2 cellular contexts compared by ENCODE assay signal in the genomic region with DNA sequence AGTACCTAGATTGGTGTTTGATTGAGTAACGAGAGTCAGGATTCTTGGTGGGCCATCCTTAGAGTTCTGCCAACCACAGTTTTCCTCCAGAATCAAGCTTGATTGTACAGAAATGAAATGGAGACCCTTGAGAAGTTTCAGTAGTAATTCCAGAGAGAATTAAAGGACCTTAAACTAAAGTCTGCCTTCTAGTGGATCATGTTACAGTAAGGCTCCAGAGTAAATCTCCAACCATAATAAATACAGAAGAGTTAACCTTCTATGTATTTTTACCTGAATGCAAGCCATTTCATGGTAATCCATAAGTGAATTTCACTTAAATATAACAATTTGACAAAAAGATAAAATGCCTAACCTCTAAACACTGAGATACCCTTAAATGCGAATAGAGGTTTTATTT.
TF ChIP-seq lines count a peak whose summit lies in the region.

No MANE protein-coding gene starts in this region.

TF ChIP-seq in SK-N-SH treated with all-trans-retinoic acid at 6 μM for 48 hours, 23 proteins besides CTCF, POLR2A, EP300 and RAD21 (continued from another document):
- TF ChIP-seq TSHZ2 (CRISPR knock-in tag; IDR thresholded peaks at IDR 0.05) (no peak), ZNF565 (CRISPR knock-in tag; conservative IDR thresholded peaks at IDR 0.05; ENCODE audit: low read depth) (no peak), ZNF8 (CRISPR knock-in tag; IDR thresholded peaks at IDR 0.05) (no peak)

TF ChIP-seq in SK-N-SH, 30 proteins besides CTCF, POLR2A, EP300 and RAD21 (continued from another document):
- no peak for TF ChIP-seq TAF1 (IDR thresholded peaks at IDR 0.05; ENCODE audit: borderline replicate concordance, low read depth, low read length)
- TF ChIP-seq RXRA (IDR thresholded peaks at IDR 0.05; ENCODE audit: borderline replicate concordance, low read depth) = no peak
- no peak for TF ChIP-seq CHD2 (IDR thresholded peaks at IDR 0.05; ENCODE audit: low read length, partially characterized antibody)
- no peak for TF ChIP-seq SIN3A (IDR thresholded peaks at IDR 0.05; ENCODE audit: borderline replicate concordance, low read depth, low read length)
- no peak for TF ChIP-seq GATA2 (CRISPR knock-in tag; IDR thresholded peaks at IDR 0.05)
- TF ChIP-seq RFX5 (IDR thresholded peaks at IDR 0.05; ENCODE audit: low read length) = no peak
TF ChIP-seq in SK-N-SH: peak in this region for 0.
